In the genomic region with DNA sequence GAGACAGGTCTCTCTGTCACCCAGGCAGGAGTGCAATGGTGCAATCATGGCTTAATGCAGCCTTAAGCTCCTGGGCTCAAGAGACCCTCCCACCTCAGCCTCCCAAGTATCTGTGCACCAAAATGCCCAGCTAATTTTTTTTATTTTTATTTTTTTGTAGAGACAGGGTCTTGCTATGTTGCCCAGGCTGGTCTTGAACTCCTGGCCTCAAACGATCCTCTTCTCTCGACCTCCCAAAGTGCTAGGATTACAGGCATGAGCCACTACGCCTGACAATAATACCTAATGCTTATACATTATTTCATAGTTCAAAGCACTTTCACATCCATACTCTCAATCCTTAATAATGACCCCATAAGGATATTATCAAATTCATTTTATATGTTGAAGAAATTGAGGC, we compare ENCODE assay signal across 20 cellular contexts. TPM values are rescaled to one million over a fixed set of nuclear protein-coding genes. Genes with fewer than 3 reads are reported as not detected.
DNase-seq lines count a peak whose midpoint lies in the region; ATAC-seq and TF ChIP-seq lines count a peak whose summit lies in the region.
"Had no signal": no experiment of that assay in that cellular context is flagged by ENCODE, and none has a peak within 500 bp of the region (broad histone marks: within the 10 kb centered on the region; RNA-seq: fewer than 3 reads in every experiment).

No MANE protein-coding gene starts in this region.

- H3K36me3 ChIP-seq in mammary epithelial cell (ENCODE audit: insufficient read depth, low read length) (no peaks in the 10 kb centered on the region), GM23248 (ENCODE audit: low read depth) (no peaks in the 10 kb centered on the region)
- H3K36me3 ChIP-seq in naive thymus-derived CD4-positive, alpha-beta T cell (ENCODE audit: control insufficient read depth in 2 of 3, insufficient read depth in 3 of 3, low read length in 3 of 3): no peaks in the 10 kb centered on the region
- H3K36me3 ChIP-seq: MG63 had no signal

- H3K4me2 ChIP-seq in mammary epithelial cell (ENCODE audit: insufficient read depth, low read depth, low read length) (no peak overlapping the region), GM23248 (ENCODE audit: unreplicated experiment) (no peak overlapping the region)

- no peak overlapping the region for H3K9ac ChIP-seq in mammary epithelial cell (ENCODE audit: insufficient read depth, low read length)
- no peak overlapping the region for H3K9ac ChIP-seq in GM23248
- H3K9ac ChIP-seq: KMS-11 had no signal

- BruUV-seq in MCF 10A (replicated peaks; lab: Mats Ljungman, UMichigan) (no TSS peak), mammary epithelial cell (replicated peaks; lab: Mats Ljungman, UMichigan) (no TSS peak)

- no peak for ATAC-seq in T-helper 17 cell
- ATAC-seq in naive thymus-derived CD4-positive, alpha-beta T cell: no peak
- ATAC-seq: PC-3 had no signal

- no peaks in the 10 kb centered on the region for H3K9me3 Mint-ChIP-seq in MCF 10A (ENCODE audit: unreplicated experiment)
- no peaks in the 10 kb centered on the region for H3K9me3 Mint-ChIP-seq in naive thymus-derived CD4-positive, alpha-beta T cell
- H3K9me3 Mint-ChIP-seq: HFFc6 had no signal

- POLR2A ChIA-PET in MCF 10A (lab: Yijun Ruan, JAX): interaction anchor here (8.1 to 11.9 kb wide), 2 partner anchors 19 to 46 kb away, joined by 57 to 137 read pairs; a partner anchor contains a TSS
- POLR2A ChIA-PET in naive thymus-derived CD4-positive, alpha-beta T cell (lab: Charles Lee): interaction anchor here (0.9 to 1.8 kb wide), 5 partner anchors 14 to 41 kb away, joined by 3 to 6 read pairs (median 4); no protein-coding TSS in a partner anchor

- intact Hi-C loops in MCF 10A (cut with micrococcal nuclease) (no loop called here), mammary epithelial cell (cut with micrococcal nuclease) (no loop called here)
- intact Hi-C loops in naive thymus-derived CD4-positive, alpha-beta T cell (cut with micrococcal nuclease): no loop called here

- H3K4me3 Mint-ChIP-seq in MCF 10A (ENCODE audit: unreplicated experiment) (no peak overlapping the region), T-helper 17 cell (no peak overlapping the region)
- peak overlapping the region in 4 of 10 donors; percentile 21 to 47 (median 31) for H3K4me3 Mint-ChIP-seq in naive thymus-derived CD4-positive, alpha-beta T cell

- peaks cover 32% of the 10 kb centered on the region for H3K4me1 ChIP-seq in mammary epithelial cell (ENCODE audit: insufficient read depth, low read length)
- peaks cover 16 to 25% of the 10 kb centered on the region in 2 donors for H3K4me1 ChIP-seq in naive thymus-derived CD4-positive, alpha-beta T cell (ENCODE audit: control insufficient read depth in 2 of 2, insufficient read depth in 2 of 2, low read length in 2 of 2)
- peaks cover 21% of the 10 kb centered on the region for H3K4me1 ChIP-seq in GM23248 (ENCODE audit: insufficient read depth)

- H3K36me3 Mint-ChIP-seq in MCF 10A (ENCODE audit: insufficient read depth, unreplicated experiment) (no peaks in the 10 kb centered on the region), T-helper 17 cell (ENCODE audit: low read depth) (no peaks in the 10 kb centered on the region)
- peaks cover 0 to 13% (median 0%) of the 10 kb centered on the region in 5 donors for H3K36me3 Mint-ChIP-seq in naive thymus-derived CD4-positive, alpha-beta T cell

- H3K27ac ChIP-seq in mammary epithelial cell (ENCODE audit: insufficient read depth, low read depth, low read length) (no peak overlapping the region), GM23248 (no peak overlapping the region)
- H3K27ac ChIP-seq in naive thymus-derived CD4-positive, alpha-beta T cell (ENCODE audit: low read depth, low read length): no peak overlapping the region
- H3K27ac ChIP-seq: KMS-11 had no signal

- in situ Hi-C loops in mammary epithelial cell (cut with MboI; ENCODE audit: low sequenced_read_pairs in 2 of 2): no loop called here
- in situ Hi-C loops in GM23248 (cut with MboI): no loop called here

- H3K4me1 Mint-ChIP-seq in MCF 10A (ENCODE audit: insufficient read depth, unreplicated experiment): peaks cover 17% of the 10 kb centered on the region
- H3K4me1 Mint-ChIP-seq in T-helper 17 cell: peaks cover 36% of the 10 kb centered on the region
- peaks cover 34 to 79% (median 58%) of the 10 kb centered on the region in 7 donors for H3K4me1 Mint-ChIP-seq in naive thymus-derived CD4-positive, alpha-beta T cell

- H4K20me1 ChIP-seq in mammary epithelial cell (ENCODE audit: insufficient read depth, low read length) (no peaks in the 10 kb centered on the region), GM23248 (ENCODE audit: insufficient read depth) (no peaks in the 10 kb centered on the region)

- CTCF ChIA-PET in MCF 10A (lab: Yijun Ruan, JAX): interaction anchor here (0.7 to 3.1 kb wide), 4 partner anchors 21 to 68 kb away, joined by 4 to 15 read pairs (median 6); no protein-coding TSS in a partner anchor
- CTCF ChIA-PET in mammary epithelial cell (lab: Charles Lee; ENCODE audit: low non-redundant PET): no interaction called here
- CTCF ChIA-PET in naive thymus-derived CD4-positive, alpha-beta T cell (lab: Charles Lee): interaction anchor here (0.8 to 3.8 kb wide), 3 partner anchors 21 to 64 kb away, joined by 5 to 27 read pairs (median 7); no protein-coding TSS in a partner anchor

- H3K27me3 ChIP-seq in mammary epithelial cell (ENCODE audit: insufficient read depth, low read length) (no peaks in the 10 kb centered on the region), GM23248 (replicated peaks; ENCODE audit: insufficient read depth) (no peaks in the 10 kb centered on the region)
- H3K27me3 ChIP-seq in naive thymus-derived CD4-positive, alpha-beta T cell (ENCODE audit: control insufficient read depth in 2 of 2, insufficient read depth in 2 of 2, low read length in 2 of 2): no peaks in the 10 kb centered on the region
- H3K27me3 ChIP-seq: MG63 had no signal

- H3K9me2 ChIP-seq in GM23248 (ENCODE audit: insufficient read depth): no peaks in the 10 kb centered on the region

- H2AFZ ChIP-seq in mammary epithelial cell (ENCODE audit: low read depth, low read length) (no peak overlapping the region), GM23248 (no peak overlapping the region)

- dilution Hi-C loops in mammary epithelial cell (cut with HindIII; ENCODE audit: low sequenced_read_pairs): no loop called here

- peak overlapping the region; percentile 91 for H3K27ac Mint-ChIP-seq in MCF 10A (ENCODE audit: low read depth, unreplicated experiment)
- H3K27ac Mint-ChIP-seq in T-helper 17 cell: peak overlapping the region; percentile 92
- H3K27ac Mint-ChIP-seq in naive thymus-derived CD4-positive, alpha-beta T cell: peak overlapping the region in 6 of 9 donors; percentile 9 to 86 (median 48)

- 0 out of 2 replicates have a peak, but pooled peaks cover 5% of the 10 kb centered on the region for H3F3A ChIP-seq in GM23248 (ENCODE audit: insufficient read depth)

- DNase-seq in MCF 10A (ENCODE audit: unreplicated experiment): no peak
- DNase-seq in mammary epithelial cell: no peak
- DNase-seq in T-helper 17 cell: no peak
- no peak for DNase-seq in naive thymus-derived CD4-positive, alpha-beta T cell
- no peak for DNase-seq in cerebellar cortex (ENCODE audit: low spot score)
- no peak for DNase-seq in NCI-H526 treated with DMSO at 0.1 percent for 48 hours (lab: John Stamatoyannopoulos, UW)
- DNase-seq in GM23248: no peak
- no peak for DNase-seq in OCI-M1 (lab: John Stamatoyannopoulos, UW)
- DNase-seq: AML-193; GOT3; HFFc6; MG63; NCI-H1092 treated with DMSO at 0.1 percent for 48 hours; NCI-H1694; NCI-H2107; NCI-H226; NCI-H69; NK-92 treated with Interleukin-12 subunit alpha and Interleukin-12 subunit beta, amount 100 ng/mL, for 24 hours; PC-3 had no signal

- H3K9me3 ChIP-seq in mammary epithelial cell (replicated peaks; ENCODE audit: insufficient read depth, low read length) (no peaks in the 10 kb centered on the region), T-helper 17 cell (ENCODE audit: control insufficient read depth, low read length, poor library complexity, severe bottlenecking) (no peaks in the 10 kb centered on the region), GM23248 (ENCODE audit: low read depth) (no peaks in the 10 kb centered on the region)
- no peaks in the 10 kb centered on the region for H3K9me3 ChIP-seq in naive thymus-derived CD4-positive, alpha-beta T cell (ENCODE audit: control insufficient read depth in 2 of 3, low read length in 3 of 3)
- H3K9me3 ChIP-seq: MG63 had no signal

- TF ChIP-seq CTCF in MCF 10A (IDR thresholded peaks at IDR 0.05; ENCODE audit: unreplicated experiment): no peak
- TF ChIP-seq CTCF in mammary epithelial cell (conservative IDR thresholded peaks at IDR 0.05 in 1 of 2, IDR thresholded peaks at IDR 0.05 in 1 of 2; ENCODE audit: extremely low read depth in 1 of 2, insufficient read depth in 1 of 2, low read depth in 1 of 2, low read length in 2 of 2): no peak

- peaks cover 96% of the 10 kb centered on the region for H3K79me2 ChIP-seq in mammary epithelial cell (ENCODE audit: insufficient read depth, low read length)
- H3K79me2 ChIP-seq in GM23248 (ENCODE audit: insufficient read depth): peaks cover 100% of the 10 kb centered on the region

- H3K4me3 ChIP-seq in mammary epithelial cell (replicated peaks in 1 of 3; ENCODE audit: insufficient read depth in 1 of 3, low read depth in 2 of 3, low read length in 3 of 3) (no peak overlapping the region), GM23248 (no peak overlapping the region)
- no peak overlapping the region for H3K4me3 ChIP-seq in naive thymus-derived CD4-positive, alpha-beta T cell (ENCODE audit: low read length)
- H3K4me3 ChIP-seq: MG63 had no signal

- 92% methylated on average over 3 of the region's 3 CpGs for WGBS in mammary epithelial cell (ENCODE audit: low coverage, missing lambda C conversion rate)
- 97 to 98% methylated on average over 3 of the region's 3 CpGs for WGBS in GM23248 (ENCODE audit: low coverage in 1 of 2, low lambda C conversion rate in 2 of 2, missing lambda C conversion rate in 2 of 2), 2 experiments

- H3K27me3 Mint-ChIP-seq in MCF 10A (ENCODE audit: insufficient read depth, unreplicated experiment) (no peaks in the 10 kb centered on the region), T-helper 17 cell (no peaks in the 10 kb centered on the region)
- H3K27me3 Mint-ChIP-seq in naive thymus-derived CD4-positive, alpha-beta T cell: no peaks in the 10 kb centered on the region

RNA-seq across cellular contexts. Expression of a gene that starts 48.3 kb away (rescaled TPM):
- 30.1 and 37.2 TPM in 2 replicates for total RNA-seq in MCF 10A (2022)
- 10 to 100 TPM; 55.2 to 83.2 TPM for total RNA-seq in mammary epithelial cell
- 30.1 TPM for polyA plus RNA-seq in mammary epithelial cell
- polyA minus RNA-seq in mammary epithelial cell: 80.3 TPM
- total RNA-seq in T-helper 17 cell: 10 to 100 TPM; 24.7 to 27.3 TPM
- 10 to 100 TPM; 14.8 to 22.9 (median 16.9) TPM for total RNA-seq in naive thymus-derived CD4-positive, alpha-beta T cell
- polyA plus RNA-seq in naive thymus-derived CD4-positive, alpha-beta T cell: 10 to 100 TPM; 12.6 to 24.7 TPM
- 28.1 and 35.0 TPM in 2 replicates for total RNA-seq in GM23248 (2014; rRNA removed; shearing (Covaris generic))
- 52.2 and 55.8 TPM in 2 replicates for polyA plus RNA-seq in GM23248 (2016; fragmentation: Nextera tagmentation; extraction: Ambion mirVana)
